Comparison of ENCODE assay signal across 8 cellular contexts in the genomic region with DNA sequence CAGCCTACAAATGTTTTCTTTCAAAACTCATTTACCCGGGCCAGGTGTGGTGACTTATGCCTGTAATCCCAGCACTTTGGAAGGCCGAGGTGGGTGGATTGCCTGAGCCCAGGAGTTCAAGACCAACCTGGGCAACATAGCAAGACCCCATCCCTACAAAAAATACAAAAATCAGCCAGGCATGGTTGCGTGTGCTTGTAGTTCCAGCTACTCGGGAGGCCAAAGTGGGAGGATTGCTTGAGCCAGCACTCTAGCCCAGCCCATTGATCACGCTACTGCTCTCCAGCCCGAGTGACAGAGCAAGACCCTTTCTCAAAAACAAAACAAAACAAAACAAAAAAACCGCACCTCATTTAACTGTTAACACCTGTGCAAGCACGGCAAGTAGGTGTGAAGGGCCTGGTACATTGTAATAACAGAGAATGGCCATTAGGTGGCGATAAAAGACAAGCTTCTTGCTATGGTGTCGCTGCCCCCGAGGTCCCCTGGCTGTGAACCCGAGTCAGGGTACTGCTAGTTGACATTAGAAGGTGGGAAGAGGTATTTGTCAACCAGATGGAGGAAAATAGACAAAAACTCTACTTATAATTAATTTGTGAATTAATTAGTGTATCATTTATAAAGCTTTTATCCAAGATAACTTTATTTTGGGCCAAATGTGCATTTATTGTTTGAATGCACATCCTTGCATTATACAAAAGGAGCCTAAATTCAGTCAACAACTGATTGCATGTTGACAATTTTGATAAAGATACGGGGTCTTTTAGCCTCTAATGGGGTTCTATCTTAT.
DNase-seq lines count a peak whose midpoint lies in the region; ATAC-seq and TF ChIP-seq lines count a peak whose summit lies in the region.

No MANE protein-coding gene starts in this region.

- H3K9ac ChIP-seq in NT2/D1 (ENCODE audit: insufficient read length, low read depth), result no peak overlapping the region

- H3K27me3 ChIP-seq in BJ (ENCODE audit: control insufficient read depth, insufficient read depth, low read length), result no peaks in the 10 kb centered on the region
- H3K27me3 ChIP-seq in NT2/D1 (ENCODE audit: insufficient read depth, insufficient read length), result no peaks in the 10 kb centered on the region
- H3K27me3 ChIP-seq in upper lobe of right lung, result no peaks in the 10 kb centered on the region

- intact Hi-C loops in upper lobe of right lung (cut with DNase I), result no loop called here

- ATAC-seq in GM19035 (IDR thresholded peaks at IDR 0.05; ENCODE audit: unreplicated experiment) (peak; percentile 56), upper lobe of right lung (peak; percentile 91)

- CTCF ChIA-PET in BJ (lab: Yijun Ruan, JAX), result interaction anchor here (0.7 to 10.4 kb wide), 32 partner anchors 8 to 230 kb away, joined by 3 to 280 read pairs (median 4); no protein-coding TSS in a partner anchor

- H3K4me3 ChIP-seq in BJ (ENCODE audit: low read depth, low read length) (no peak overlapping the region), NT2/D1 (ENCODE audit: insufficient read length, low read depth) (no peak overlapping the region), fibroblast of mammary gland (ENCODE audit: control insufficient read depth, low read depth, low read length) (no peak overlapping the region), upper lobe of right lung (no peak overlapping the region)

- no peaks in the 10 kb centered on the region for H3K9me3 ChIP-seq in NT2/D1 (ENCODE audit: insufficient read depth, low read length)
- H3K9me3 ChIP-seq in upper lobe of right lung, result no peaks in the 10 kb centered on the region

- H3K4me3 Mint-ChIP-seq in nephron progenitor cell, result no peak overlapping the region

- H3K4me1 Mint-ChIP-seq in nephron progenitor cell, result peaks cover 27% of the 10 kb centered on the region

- peak; percentile 76 for TF ChIP-seq CTCF in BJ (IDR thresholded peaks at IDR 0.05; ENCODE audit: insufficient read depth, low read depth, low read length)
- TF ChIP-seq CTCF in fibroblast of mammary gland (conservative IDR thresholded peaks at IDR 0.05; ENCODE audit: control insufficient read depth, insufficient read depth, low read depth, low read length), result peak; percentile 86
- TF ChIP-seq CTCF in nephron progenitor cell (IDR thresholded peaks at IDR 0.05), result peak; percentile 93
- TF ChIP-seq CTCF in upper lobe of right lung (IDR thresholded peaks at IDR 0.05), result peak; percentile 91

- H3K36me3 ChIP-seq in BJ (ENCODE audit: control insufficient read depth, insufficient read depth, low read length) (no peaks in the 10 kb centered on the region), NT2/D1 (ENCODE audit: insufficient read depth, insufficient read length, low read length) (no peaks in the 10 kb centered on the region), upper lobe of right lung (no peaks in the 10 kb centered on the region)

- no peaks in the 10 kb centered on the region for H3K9me3 Mint-ChIP-seq in nephron progenitor cell

- POLR2A ChIA-PET in BJ (lab: Charles Lee), result no interaction called here

- DNase-seq in BJ (ENCODE audit: low read depth) (no peak), HuH-7.5 (ENCODE audit: low spot score) (peak; percentile 76), NT2/D1 (ENCODE audit: low read depth, low spot score) (peak; percentile 83), activated T-cell treated with anti-CD3 and anti-CD28 coated beads for 24 hours (ENCODE audit: low read depth) (peak; percentile 28), fibroblast of mammary gland (ENCODE audit: low read depth) (peak; percentile 48), nephron progenitor cell (peak; percentile 68), upper lobe of right lung (no peak)

- H3K27ac ChIP-seq in upper lobe of right lung, result no peak overlapping the region

- H3K4me1 ChIP-seq in NT2/D1 (ENCODE audit: insufficient read depth, insufficient read length) (no peaks in the 10 kb centered on the region), upper lobe of right lung (peaks cover 5% of the 10 kb centered on the region)

- H3K36me3 Mint-ChIP-seq in nephron progenitor cell (ENCODE audit: low read depth), result no peaks in the 10 kb centered on the region

- no peak overlapping the region for H3K27ac Mint-ChIP-seq in nephron progenitor cell

- no peaks in the 10 kb centered on the region for H3K27me3 Mint-ChIP-seq in nephron progenitor cell (ENCODE audit: low read depth, poor library complexity)

Comparison
In these comparisons a context has a peak if more than half of its experiments do, and no peak if none do; other contexts are left out.
1. DNase-seq: peak in HuH-7.5 (single experiment), NT2/D1 (single experiment), activated T-cell treated with anti-CD3 and anti-CD28 coated beads for 24 hours (single experiment), fibroblast of mammary gland (single experiment) and nephron progenitor cell (single experiment); none in BJ (single experiment) and upper lobe of right lung (single experiment).
2. Peak in every context shown above with its lines, with median percentiles within 50 percentile points of each other: CTCF ChIP-seq.